In genomic region chr13:54841682-54842081, GRCh38 we compare ENCODE assay signal across 24 cellular contexts.
"Had no signal": no experiment of that assay in that cellular context is flagged by ENCODE, and none has a peak within 500 bp of the region (broad histone marks: within the 10 kb centered on the region; RNA-seq: fewer than 3 reads in every experiment).

No MANE protein-coding gene starts in this region.

- H3K4me3 ChIP-seq: breast epithelium, SJCRH30 had no signal

- ATAC-seq: activated CD8-positive, alpha-beta T cell treated with anti-CD3 and anti-CD28 coated beads, Interleukin-2, amount 10 ng/mL, durations not matched to agents 7 days and 5 days; WTC11 had no signal

- H3K4me2 ChIP-seq: SK-N-SH had no signal

- H3K36me3 Mint-ChIP-seq: activated naive CD4-positive, alpha-beta T cell treated with anti-CD3 and anti-CD28 coated beads, Interleukin-2, amount 50 U/mL, for 24 hours; WTC11 had no signal

- H3K36me3 ChIP-seq: breast epithelium, SJCRH30 had no signal

- H3K27ac Mint-ChIP-seq: activated CD8-positive, alpha-beta T cell treated with anti-CD3 and anti-CD28 coated beads, Interleukin-2, amount 10 ng/mL, durations not matched to agents 7 days and 5 days; activated naive CD4-positive, alpha-beta T cell treated with anti-CD3 and anti-CD28 coated beads, Interleukin-2, amount 50 U/mL, for 24 hours; T-helper 1 cell treated with Interleukin-12 subunit alpha and Interleukin-12 subunit beta and Interleukin-4 antibody, amounts not matched to agents 30 μg/mL and 1 μg/mL, for 36 hours; WTC11 had no signal

- H3K4me3 Mint-ChIP-seq: activated CD8-positive, alpha-beta T cell treated with anti-CD3 and anti-CD28 coated beads, Interleukin-2, amount 10 ng/mL, durations not matched to agents 7 days and 5 days; activated naive CD4-positive, alpha-beta T cell treated with anti-CD3 and anti-CD28 coated beads, Interleukin-2, amount 50 U/mL, for 24 hours; T-helper 1 cell treated with Interleukin-12 subunit alpha and Interleukin-12 subunit beta and Interleukin-4 antibody, amounts not matched to agents 30 μg/mL and 1 μg/mL, for 36 hours; WTC11 had no signal

- H3K9ac ChIP-seq: SK-N-SH had no signal

- H3K9me3 Mint-ChIP-seq: WTC11 had no signal

- H3K27me3 Mint-ChIP-seq: activated naive CD4-positive, alpha-beta T cell treated with anti-CD3 and anti-CD28 coated beads, Interleukin-2, amount 50 U/mL, for 24 hours had no signal

- H3K4me1 ChIP-seq: breast epithelium, SJCRH30 had no signal

- H3K4me1 Mint-ChIP-seq: activated naive CD4-positive, alpha-beta T cell treated with anti-CD3 and anti-CD28 coated beads, Interleukin-2, amount 50 U/mL, for 24 hours had no signal

- H3K9me3 ChIP-seq: breast epithelium, SJCRH30, SK-N-SH had no signal

- DNase-seq: activated CD4-positive, alpha-beta T cell treated with anti-CD3 and anti-CD28 coated beads for 48 hours; activated CD4-positive, alpha-beta T cell treated with anti-CD3 and anti-CD28 coated beads, Interleukin-2, amount 50 U/mL, for 4 hours; activated CD4-positive, CD25-positive, alpha-beta regulatory T cell treated with anti-CD3 and anti-CD28 coated beads, Interleukin-2, amount 50 U/mL, for 72 hours; activated CD8-positive, alpha-beta memory T cell treated with anti-CD3 and anti-CD28 coated beads, Interleukin-2, amount 50 U/mL, for 48 hours; activated CD8-positive, alpha-beta T cell treated with anti-CD3 and anti-CD28 coated beads, Interleukin-2, amount 10 ng/mL, durations not matched to agents 7 days and 5 days; activated effector memory CD4-positive, alpha-beta T cell treated with Interleukin-2 at 50 U/mL for 16 hours; activated naive CD4-positive, alpha-beta T cell; activated T-cell treated with anti-CD3 and anti-CD28 coated beads, Interleukin-2, amount 50 U/mL, for 1 hour; aorta; caudate nucleus; KG1; NCI-H1092 treated with DMSO at 0.1 percent for 48 hours; NCI-H1436; NCI-H1694 treated with DMSO at 0.1 percent for 48 hours; NCI-H2029 treated with DMSO at 0.1 percent for 48 hours; NCI-H510A treated with DMSO at 0.1 percent for 48 hours; NCI-H69; NK-92 treated with Interleukin-12 subunit alpha and Interleukin-12 subunit beta, amount 100 ng/mL, for 24 hours; SJCRH30; SK-N-SH had no signal

- H3K27me3 ChIP-seq: breast epithelium, SJCRH30 had no signal

- H3K27ac ChIP-seq: breast epithelium, SJCRH30 had no signal
